23 cellular contexts compared by ENCODE assay signal in genomic region chr1:166354411-166354810, GRCh38.
DNase-seq lines count a peak whose midpoint lies in the region; ATAC-seq, FAIRE-seq and TF ChIP-seq lines count a peak whose summit lies in the region.
"Had no signal": no experiment of that assay in that cellular context is flagged by ENCODE, and none has a peak within 500 bp of the region (broad histone marks: within the 10 kb centered on the region; RNA-seq: fewer than 3 reads in every experiment).

No MANE protein-coding gene starts in this region.

- H3K27me3 Mint-ChIP-seq in activated T-helper 1 cell treated with anti-CD3 and anti-CD28 coated beads, Interleukin-12 subunit alpha, Interleukin-12 subunit beta, Interleukin-2, Interleukin-4 antibody, amounts not matched to agents 30 ng/mL and 10 ng/mL and 1 ng/mL, durations not matched to agents 14 hours and 24 hours and 36 hours (ENCODE audit: insufficient read depth), result no peaks in the 10 kb centered on the region
- H3K27me3 Mint-ChIP-seq: activated CD4-positive, alpha-beta T cell treated with anti-CD3 and anti-CD28 coated beads, Interleukin-2, amount 10 ng/mL, durations not matched to agents 7 days and 5 days; activated naive CD4-positive, alpha-beta T cell treated with anti-CD3 and anti-CD28 coated beads, Interleukin-2, amount 10 ng/mL, durations not matched to agents 7 days and 5 days; stimulated activated naive CD8-positive, alpha-beta T cell treated with anti-CD3 and anti-CD28 coated beads, Interleukin-15, amount 100 ng/mL, for 72 hours had no signal

- H3K9me3 ChIP-seq in HepG2 (ENCODE audit: low read length), result no peaks in the 10 kb centered on the region
- H3K9me3 ChIP-seq: esophagus squamous epithelium, gastroesophageal sphincter, prostate gland, tibial nerve had no signal

- no peaks in the 10 kb centered on the region for H3K79me2 ChIP-seq in HepG2 (ENCODE audit: insufficient read depth, low read length)

- peak overlapping the region; percentile 65 for H3K27ac ChIP-seq in VCaP
- no peak overlapping the region for H3K27ac ChIP-seq in HepG2 (ENCODE audit: extremely low read length, insufficient read depth, low read length)
- H3K27ac ChIP-seq: coronary artery, esophagus squamous epithelium, gastroesophageal sphincter, prostate gland, SK-N-MC, tibial nerve, WERI-Rb-1 had no signal

- H3K4me1 ChIP-seq in HepG2 (ENCODE audit: insufficient read depth, low read length), result no peaks in the 10 kb centered on the region
- H3K4me1 ChIP-seq: esophagus squamous epithelium, gastroesophageal sphincter, prostate gland, tibial nerve had no signal

- no peaks in the 10 kb centered on the region for H3K36me3 ChIP-seq in H7 (replicated peaks; ENCODE audit: control insufficient read depth, insufficient read depth, low read length)
- H3K36me3 ChIP-seq in HepG2 (replicated peaks in 1 of 2; ENCODE audit: control insufficient read depth in 1 of 2, insufficient read depth in 2 of 2, low read length in 2 of 2), result no peaks in the 10 kb centered on the region
- H3K36me3 ChIP-seq: esophagus squamous epithelium, gastroesophageal sphincter, prostate gland, tibial nerve, WERI-Rb-1 had no signal

- TF ChIP-seq CTCF in NB4 (IDR thresholded peaks at IDR 0.05; ENCODE audit: low read depth, low read length) (no peak), VCaP (conservative IDR thresholded peaks at IDR 0.05) (peak; percentile 37), HepG2 (CRISPR knock-in tag; IDR thresholded peaks at IDR 0.05) (peak; percentile 46)

- ATAC-seq in HepG2 (peak; percentile 84), Right ventricle myocardium inferior (no peak)
- ATAC-seq: gastroesophageal sphincter; stimulated activated naive CD8-positive, alpha-beta T cell treated with anti-CD3 and anti-CD28 coated beads, Interleukin-15, amount 100 ng/mL, for 72 hours had no signal

- no peaks in the 10 kb centered on the region for H3K9me3 Mint-ChIP-seq in activated T-helper 1 cell treated with anti-CD3 and anti-CD28 coated beads, Interleukin-12 subunit alpha, Interleukin-12 subunit beta, Interleukin-2, Interleukin-4 antibody, amounts not matched to agents 30 ng/mL and 10 ng/mL and 1 ng/mL, durations not matched to agents 14 hours and 24 hours and 36 hours
- H3K9me3 Mint-ChIP-seq: activated CD4-positive, alpha-beta T cell treated with anti-CD3 and anti-CD28 coated beads, Interleukin-2, amount 10 ng/mL, durations not matched to agents 7 days and 5 days; activated naive CD4-positive, alpha-beta T cell treated with anti-CD3 and anti-CD28 coated beads, Interleukin-2, amount 10 ng/mL, durations not matched to agents 7 days and 5 days; CD4-positive, alpha-beta T cell; memory B cell; stimulated activated naive CD8-positive, alpha-beta T cell treated with anti-CD3 and anti-CD28 coated beads, Interleukin-15, amount 100 ng/mL, for 72 hours had no signal

- TF ChIP-seq EP300 in HepG2 (IDR thresholded peaks at IDR 0.05; ENCODE audit: low read depth in 2 of 2, low read length in 2 of 2) (no peak), HepG2 (CRISPR knock-in tag; IDR thresholded peaks at IDR 0.05; ENCODE audit: borderline replicate concordance) (no peak)

- intact Hi-C loops in HepG2 (cut with micrococcal nuclease; ENCODE audit: unreplicated experiment), result no loop called here
- intact Hi-C loops in activated T-helper 1 cell treated with anti-CD3 and anti-CD28 coated beads, Interleukin-12 subunit alpha, Interleukin-12 subunit beta, Interleukin-2, Interleukin-4 antibody, amounts not matched to agents 30 ng/mL and 10 ng/mL and 1 ng/mL, durations not matched to agents 14 hours and 24 hours and 36 hours (cut with micrococcal nuclease), result no loop called here
- intact Hi-C loops in Right ventricle myocardium inferior (cut with DNase I), result no loop called here

- peak; percentile 61 for DNase-seq in H7
- DNase-seq in NB4 (ENCODE audit: low read depth), result peak; percentile 1
- peak; percentile 15 for DNase-seq in HepG2 (ENCODE audit: low spot score)
- no peak for DNase-seq in NCI-H82 treated with DMSO at 0.1 percent for 48 hours (lab: John Stamatoyannopoulos, UW; ENCODE audit: unreplicated experiment)
- no peak for DNase-seq in activated T-helper 1 cell treated with anti-CD3 and anti-CD28 coated beads, Interleukin-12 subunit alpha, Interleukin-12 subunit beta, Interleukin-2, Interleukin-4 antibody, amounts not matched to agents 30 ng/mL and 10 ng/mL and 1 ng/mL, durations not matched to agents 14 hours and 24 hours and 36 hours (ENCODE audit: low spot score)
- no peak for DNase-seq in Right ventricle myocardium inferior (ENCODE audit: missing footprints)
- DNase-seq: activated CD4-positive, alpha-beta T cell treated with anti-CD3 and anti-CD28 coated beads, Interleukin-2, amount 10 ng/mL, durations not matched to agents 7 days and 5 days; activated naive CD4-positive, alpha-beta T cell treated with anti-CD3 and anti-CD28 coated beads, Interleukin-2, amount 10 ng/mL, durations not matched to agents 7 days and 5 days; amniotic stem cell; CD4-positive, alpha-beta T cell; esophagus squamous epithelium; kidney; NCI-H1694; stimulated activated naive CD8-positive, alpha-beta T cell treated with anti-CD3 and anti-CD28 coated beads, Interleukin-15, amount 100 ng/mL, for 72 hours; WERI-Rb-1 had no signal

- no peak overlapping the region for H3K4me2 ChIP-seq in HepG2 (ENCODE audit: low read depth, low read length)

- H3K27me3 ChIP-seq in H7 (ENCODE audit: control insufficient read depth, insufficient read depth, low read length) (no peaks in the 10 kb centered on the region), HepG2 (ENCODE audit: control insufficient read depth in 1 of 2, insufficient read depth in 2 of 2, low read length in 2 of 2) (no peaks in the 10 kb centered on the region)
- H3K27me3 ChIP-seq: esophagus squamous epithelium, tibial nerve had no signal

- POLR2A ChIA-PET in HepG2 (lab: Yijun Ruan, JAX), result no interaction called here

- H4K20me1 ChIP-seq in HepG2 (ENCODE audit: insufficient read depth, low read length), result no peaks in the 10 kb centered on the region

- H3K4me3 Mint-ChIP-seq in activated T-helper 1 cell treated with anti-CD3 and anti-CD28 coated beads, Interleukin-12 subunit alpha, Interleukin-12 subunit beta, Interleukin-2, Interleukin-4 antibody, amounts not matched to agents 30 ng/mL and 10 ng/mL and 1 ng/mL, durations not matched to agents 14 hours and 24 hours and 36 hours, result no peak overlapping the region
- H3K4me3 Mint-ChIP-seq: activated CD4-positive, alpha-beta T cell treated with anti-CD3 and anti-CD28 coated beads, Interleukin-2, amount 10 ng/mL, durations not matched to agents 7 days and 5 days; activated naive CD4-positive, alpha-beta T cell treated with anti-CD3 and anti-CD28 coated beads, Interleukin-2, amount 10 ng/mL, durations not matched to agents 7 days and 5 days; CD4-positive, alpha-beta T cell; memory B cell; stimulated activated naive CD8-positive, alpha-beta T cell treated with anti-CD3 and anti-CD28 coated beads, Interleukin-15, amount 100 ng/mL, for 72 hours had no signal

- TF ChIP-seq RAD21 in HepG2 (CRISPR knock-in tag; IDR thresholded peaks at IDR 0.05), result no peak

- WGBS in HepG2 (ENCODE audit: low lambda C conversion rate), result 39% methylated on average over 4 of the region's 4 CpGs

- CTCF ChIA-PET in HepG2 (lab: Yijun Ruan, JAX; ENCODE audit: low intra/inter-chr PET ratio, low total read pairs), result interaction anchor here (0.9 kb wide), 1 partner anchor 80 kb away, joined by 3 read pairs; no protein-coding TSS in a partner anchor

- no peaks in the 10 kb centered on the region for H3K36me3 Mint-ChIP-seq in activated T-helper 1 cell treated with anti-CD3 and anti-CD28 coated beads, Interleukin-12 subunit alpha, Interleukin-12 subunit beta, Interleukin-2, Interleukin-4 antibody, amounts not matched to agents 30 ng/mL and 10 ng/mL and 1 ng/mL, durations not matched to agents 14 hours and 24 hours and 36 hours (ENCODE audit: low read depth)
- H3K36me3 Mint-ChIP-seq: activated naive CD4-positive, alpha-beta T cell treated with anti-CD3 and anti-CD28 coated beads, Interleukin-2, amount 10 ng/mL, durations not matched to agents 7 days and 5 days; memory B cell had no signal

- H3K4me3 ChIP-seq in H7 (ENCODE audit: insufficient read depth, low read depth, low read length) (no peak overlapping the region), NB4 (ENCODE audit: low read depth, low read length) (no peak overlapping the region), HepG2 (replicated peaks in 1 of 3; ENCODE audit: insufficient read depth in 1 of 3, low read depth in 2 of 3, low read length in 3 of 3) (no peak overlapping the region)
- H3K4me3 ChIP-seq: coronary artery, esophagus squamous epithelium, gastroesophageal sphincter, prostate gland, SK-N-MC, tibial nerve had no signal

- BruUV-seq in HepG2 (replicated peaks; lab: Mats Ljungman, UMichigan), result no TSS peak

- in situ Hi-C loops in HepG2 (cut with HindIII; ENCODE audit: extremely low pct_ligation_motif_present, low pct_unique_long_range_greater_than_20kb), result no loop called here

- no peak overlapping the region for H2AFZ ChIP-seq in HepG2 (ENCODE audit: low read length)

- H3K4me1 Mint-ChIP-seq in activated T-helper 1 cell treated with anti-CD3 and anti-CD28 coated beads, Interleukin-12 subunit alpha, Interleukin-12 subunit beta, Interleukin-2, Interleukin-4 antibody, amounts not matched to agents 30 ng/mL and 10 ng/mL and 1 ng/mL, durations not matched to agents 14 hours and 24 hours and 36 hours (ENCODE audit: low read depth), result no peaks in the 10 kb centered on the region
- H3K4me1 Mint-ChIP-seq: activated CD4-positive, alpha-beta T cell treated with anti-CD3 and anti-CD28 coated beads, Interleukin-2, amount 10 ng/mL, durations not matched to agents 7 days and 5 days; activated naive CD4-positive, alpha-beta T cell treated with anti-CD3 and anti-CD28 coated beads, Interleukin-2, amount 10 ng/mL, durations not matched to agents 7 days and 5 days; memory B cell; stimulated activated naive CD8-positive, alpha-beta T cell treated with anti-CD3 and anti-CD28 coated beads, Interleukin-15, amount 100 ng/mL, for 72 hours had no signal

- no peak overlapping the region for H3K27ac Mint-ChIP-seq in activated T-helper 1 cell treated with anti-CD3 and anti-CD28 coated beads, Interleukin-12 subunit alpha, Interleukin-12 subunit beta, Interleukin-2, Interleukin-4 antibody, amounts not matched to agents 30 ng/mL and 10 ng/mL and 1 ng/mL, durations not matched to agents 14 hours and 24 hours and 36 hours
- H3K27ac Mint-ChIP-seq: activated CD4-positive, alpha-beta T cell treated with anti-CD3 and anti-CD28 coated beads, Interleukin-2, amount 10 ng/mL, durations not matched to agents 7 days and 5 days; activated naive CD4-positive, alpha-beta T cell treated with anti-CD3 and anti-CD28 coated beads, Interleukin-2, amount 10 ng/mL, durations not matched to agents 7 days and 5 days; CD4-positive, alpha-beta T cell; memory B cell; stimulated activated naive CD8-positive, alpha-beta T cell treated with anti-CD3 and anti-CD28 coated beads, Interleukin-15, amount 100 ng/mL, for 72 hours had no signal

- no peak overlapping the region for H3K9ac ChIP-seq in HepG2 (ENCODE audit: insufficient read depth, low read depth, low read length)

- FAIRE-seq in HepG2 (lab: Jason Lieb, UNC), result peak; percentile 64
- FAIRE-seq: kidney, RCC 7860 had no signal

- TF ChIP-seq POLR2A in NB4 (IDR thresholded peaks at IDR 0.05; ENCODE audit: extremely low read depth, insufficient read length) (no peak), HepG2 (IDR thresholded peaks at IDR 0.05; ENCODE audit: insufficient read depth in 1 of 2, low read depth in 2 of 2, low read length in 2 of 2) (no peak)

TF ChIP-seq in HepG2, 621 proteins besides CTCF, POLR2A, EP300 and RAD21 (continues in another document):
- TF ChIP-seq ZNF709 (CRISPR knock-in tag; IDR thresholded peaks at IDR 0.05), result no peak

Comparison
In these comparisons a context has a peak if more than half of its experiments do, and no peak if none do; other contexts are left out.
1. DNase-seq: peak in H7 (single experiment), NB4 (single experiment) and HepG2 (single experiment); none in NCI-H82 treated with DMSO at 0.1 percent for 48 hours (single experiment), activated T-helper 1 cell treated with anti-CD3 and anti-CD28 coated beads, Interleukin-12 subunit alpha, Interleukin-12 subunit beta, Interleukin-2, Interleukin-4 antibody, amounts not matched to agents 30 ng/mL and 10 ng/mL and 1 ng/mL, durations not matched to agents 14 hours and 24 hours and 36 hours (single experiment) and Right ventricle myocardium inferior (single experiment).